14 cellular contexts compared by ENCODE assay signal in genomic region chr5:168020522-168021294, GRCh38.
DNase-seq lines count a peak whose midpoint lies in the region; ATAC-seq, FAIRE-seq and TF ChIP-seq lines count a peak whose summit lies in the region.
"Had no signal": no experiment of that assay in that cellular context is flagged by ENCODE, and none has a peak within 500 bp of the region (broad histone marks: within the 10 kb centered on the region; RNA-seq: fewer than 3 reads in every experiment).

No MANE protein-coding gene starts in this region.

- peak in 1 of 2 experiments; percentile 45; a peak in 1 of 6 replicates for ATAC-seq in A549
- no peak for ATAC-seq in left colon

- intact Hi-C loops in left colon (cut with DNase I, micrococcal nuclease) = no loop called here

- no peak overlapping the region for H3K27ac ChIP-seq in A549
- H3K27ac ChIP-seq: ovary, uterus had no signal

- in situ Hi-C loops in astrocyte of the cerebellum (cut with HindIII; ENCODE audit: low sequenced_read_pairs) = no loop called here

- H3K4me3 ChIP-seq in A549 (no peak overlapping the region), astrocyte of the cerebellum (ENCODE audit: low read depth, low read length) (no peak overlapping the region)
- H3K4me3 ChIP-seq: ovary, uterus had no signal

- no peaks in the 10 kb centered on the region for H3K9me3 ChIP-seq in A549
- H3K9me3 ChIP-seq: ovary, uterus had no signal

- no peak for TF ChIP-seq POLR2A in A549 (IDR thresholded peaks at IDR 0.05; ENCODE audit: low read length)

- FAIRE-seq in A549 (lab: Jason Lieb, UNC) = no peak
- FAIRE-seq: TTC549 had no signal

- no peak for DNase-seq in A549 (ENCODE audit: low read depth in 1 of 2, low spot score in 1 of 2)
- peak; percentile 6 for DNase-seq in HT-29 (ENCODE audit: low spot score)
- DNase-seq in astrocyte of the cerebellum (ENCODE audit: low read depth) = no peak
- DNase-seq in iris pigment epithelial cell (ENCODE audit: low read depth) = peak; percentile 3
- no peak for DNase-seq in foreskin melanocyte
- no peak for DNase-seq in GOT3 (lab: John Stamatoyannopoulos, UW)
- no peak for DNase-seq in activated naive CD4-positive, alpha-beta T cell (lab: John Stamatoyannopoulos, UW)
- DNase-seq in left colon = no peak
- DNase-seq: CD4-positive, alpha-beta T cell; effector CD8-positive, alpha-beta T cell; immature natural killer cell; ovary; uterus had no signal

- no peaks in the 10 kb centered on the region for H3K4me1 ChIP-seq in A549
- H3K4me1 ChIP-seq: uterus had no signal

- POLR2A ChIA-PET in A549 (lab: Yijun Ruan, JAX) = no interaction called here

- CTCF ChIA-PET in A549 (lab: Yijun Ruan, JAX) = interaction anchor here (0.6 to 1.4 kb wide), 5 partner anchors 8 to 1196 kb away, joined by 3 to 5 read pairs (median 4); no protein-coding TSS in a partner anchor

- WGBS in A549 (ENCODE audit: missing lambda C conversion rate) = 24% methylated on average over 11 of the region's 11 CpGs

- TF ChIP-seq RAD21 in A549 (conservative IDR thresholded peaks at IDR 0.05 in 1 of 2, IDR thresholded peaks at IDR 0.05 in 1 of 2) = peak; percentile 54 to 64

- peak; percentile 51 for TF ChIP-seq CTCF in A549 (IDR thresholded peaks at IDR 0.05)
- TF ChIP-seq CTCF in astrocyte of the cerebellum (IDR thresholded peaks at IDR 0.05; ENCODE audit: low read depth, low read length, missing control alignments) = peak; percentile 34

- H3K4me2 ChIP-seq in A549 = no peak overlapping the region

- TF ChIP-seq EP300 in A549 (IDR thresholded peaks at IDR 0.05) = no peak

TF ChIP-seq in A549, 52 proteins besides CTCF, POLR2A, EP300 and RAD21:
- no peak for TF ChIP-seq NFE2L2 (conservative IDR thresholded peaks at IDR 0.05; ENCODE audit: low read length)
- TF ChIP-seq RCOR1 (IDR thresholded peaks at IDR 0.05; ENCODE audit: low read depth, low read length) = no peak
- no peak for TF ChIP-seq CHD4 (IDR thresholded peaks at IDR 0.05; ENCODE audit: borderline replicate concordance)
- TF ChIP-seq ATOH8 (CRISPR knock-in tag; IDR thresholded peaks at IDR 0.05; ENCODE audit: low read depth) = no peak
- TF ChIP-seq RNF2 (IDR thresholded peaks at IDR 0.05; ENCODE audit: borderline replicate concordance, low read depth) = no peak
- TF ChIP-seq ZFP36 (IDR thresholded peaks at IDR 0.05; ENCODE audit: borderline replicate concordance, partially characterized antibody) = no peak
- TF ChIP-seq SMC3 (IDR thresholded peaks at IDR 0.05) = peak; percentile 53; the same call in 2 of the 3 replicates
- TF ChIP-seq HEYL (CRISPR knock-in tag; IDR thresholded peaks at IDR 0.05) = no peak
- no peak for TF ChIP-seq ESRRA (IDR thresholded peaks at IDR 0.05; ENCODE audit: borderline replicate concordance, low read length)

Comparison
In these comparisons a context has a peak if more than half of its experiments do, and no peak if none do; other contexts are left out.
1. DNase-seq: peak in HT-29 (single experiment) and iris pigment epithelial cell (single experiment); none in A549 (0 of 2), astrocyte of the cerebellum (single experiment), foreskin melanocyte (single experiment), GOT3 (single experiment), activated naive CD4-positive, alpha-beta T cell (0 of 4) and left colon (0 of 2).